ENCODE assay signal across 25 cellular contexts in the genomic region with DNA sequence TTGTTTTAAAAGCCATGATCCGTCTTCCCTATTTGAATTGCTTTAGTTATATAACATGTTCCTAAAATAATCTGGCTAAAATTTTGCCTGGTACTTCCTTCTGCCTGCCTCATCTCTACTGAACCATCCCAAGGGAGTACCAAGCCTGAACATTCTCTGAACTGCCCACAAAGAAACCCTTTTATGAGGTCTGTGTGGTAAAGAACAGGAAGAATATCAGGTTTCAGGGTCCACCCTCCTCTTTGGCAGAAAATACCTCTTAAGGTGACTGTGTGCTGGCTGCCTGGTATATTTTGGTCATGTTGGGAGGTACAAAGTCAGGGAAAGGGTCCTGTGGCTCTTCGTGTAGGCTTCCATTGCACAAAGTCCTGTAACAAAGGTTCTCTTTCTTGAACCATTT.
"Had no signal": no experiment of that assay in that cellular context is flagged by ENCODE, and none has a peak within 500 bp of the region (broad histone marks: within the 10 kb centered on the region; RNA-seq: fewer than 3 reads in every experiment).

No MANE protein-coding gene starts in this region.

- H3K4me1 ChIP-seq: colonic mucosa, gastrocnemius medialis, left ventricle myocardium inferior, tibial artery had no signal

- H3K36me3 Mint-ChIP-seq: activated naive CD8-positive, alpha-beta T cell; naive thymus-derived CD4-positive, alpha-beta T cell; stimulated activated effector memory CD8-positive, alpha-beta T cell treated with anti-CD3 and anti-CD28 coated beads, Interleukin-12 subunit alpha, Interleukin-12 subunit beta, amount 100 ng/mL, for 72 hours; WTC11 had no signal

- H3K4me3 Mint-ChIP-seq: activated naive CD8-positive, alpha-beta T cell; effector memory CD8-positive, alpha-beta T cell; naive thymus-derived CD4-positive, alpha-beta T cell; neural crest cell; stimulated activated effector memory CD8-positive, alpha-beta T cell treated with anti-CD3 and anti-CD28 coated beads, Interleukin-12 subunit alpha, Interleukin-12 subunit beta, amount 100 ng/mL, for 72 hours; stimulated activated naive CD8-positive, alpha-beta T cell treated with anti-CD3 and anti-CD28 coated beads, Interleukin-15, amount 100 ng/mL, for 72 hours; WTC11 had no signal

- H3K27ac Mint-ChIP-seq: activated naive CD8-positive, alpha-beta T cell; activated T-helper 2 cell treated with anti-CD3 and anti-CD28 coated beads, Interferon-gamma antibody, Interleukin-2, Interleukin-4, amounts not matched to agents 10 μg/mL and 5 μg/mL and 100 μg/mL, durations not matched to agents 14 hours and 24 hours and 36 hours; effector memory CD8-positive, alpha-beta T cell; naive thymus-derived CD4-positive, alpha-beta T cell; stimulated activated effector memory CD8-positive, alpha-beta T cell treated with anti-CD3 and anti-CD28 coated beads, Interleukin-12 subunit alpha, Interleukin-12 subunit beta, amount 100 ng/mL, for 72 hours; stimulated activated naive CD8-positive, alpha-beta T cell treated with anti-CD3 and anti-CD28 coated beads, Interleukin-15, amount 100 ng/mL, for 72 hours; WTC11 had no signal

- ATAC-seq: effector memory CD8-positive, alpha-beta T cell; gastrocnemius medialis; naive thymus-derived CD4-positive, alpha-beta T cell; sciatic nerve; stimulated activated effector memory CD8-positive, alpha-beta T cell treated with anti-CD3 and anti-CD28 coated beads, Interleukin-12 subunit alpha, Interleukin-12 subunit beta, amount 100 ng/mL, for 72 hours; stimulated activated naive CD8-positive, alpha-beta T cell treated with anti-CD3 and anti-CD28 coated beads, Interleukin-15, amount 100 ng/mL, for 72 hours; WTC11 had no signal

- H3K36me3 ChIP-seq: adrenal gland, colonic mucosa, esophagus squamous epithelium, gastrocnemius medialis, left ventricle myocardium inferior, tibial artery had no signal

- H3K4me3 ChIP-seq: adrenal gland, colonic mucosa, dorsolateral prefrontal cortex, esophagus squamous epithelium, gastrocnemius medialis, left ventricle myocardium inferior, tibial artery had no signal

- H3K9me3 Mint-ChIP-seq: activated T-helper 2 cell treated with anti-CD3 and anti-CD28 coated beads, Interferon-gamma antibody, Interleukin-2, Interleukin-4, amounts not matched to agents 10 μg/mL and 5 μg/mL and 100 μg/mL, durations not matched to agents 14 hours and 24 hours and 36 hours; neural crest cell; stimulated activated naive CD8-positive, alpha-beta T cell treated with anti-CD3 and anti-CD28 coated beads, Interleukin-15, amount 100 ng/mL, for 72 hours had no signal

- H3K27me3 ChIP-seq: adrenal gland, colonic mucosa, dorsolateral prefrontal cortex, esophagus squamous epithelium, gastrocnemius medialis, tibial artery had no signal

- H3K9me3 ChIP-seq: adrenal gland, colonic mucosa, esophagus squamous epithelium, gastrocnemius medialis, left ventricle myocardium inferior, tibial artery had no signal

- H3K27ac ChIP-seq: adrenal gland, colonic mucosa, esophagus squamous epithelium, gastrocnemius medialis, left ventricle myocardium inferior, tibial artery had no signal

- H3K27me3 Mint-ChIP-seq: effector memory CD8-positive, alpha-beta T cell; stimulated activated naive CD8-positive, alpha-beta T cell treated with anti-CD3 and anti-CD28 coated beads, Interleukin-15, amount 100 ng/mL, for 72 hours had no signal

- DNase-seq: activated naive CD4-positive, alpha-beta T cell; activated T-cell treated with anti-CD3 and anti-CD28 coated beads, Interleukin-2, amount 50 U/mL, for 1 hour; adrenal gland; central memory CD4-positive, alpha-beta T cell; colonic mucosa; dorsolateral prefrontal cortex; effector memory CD8-positive, alpha-beta T cell; esophagus squamous epithelium; gastrocnemius medialis; head of caudate nucleus; hypothalamus; left ventricle myocardium inferior; naive thymus-derived CD4-positive, alpha-beta T cell; occipital lobe; posterior cingulate gyrus; small intestine; stimulated activated CD4-positive, alpha-beta T cell treated with anti-CD3 and anti-CD28 coated beads, Interleukin-2, amount 100 ng/mL, for 24 hours; stimulated activated naive CD8-positive, alpha-beta T cell treated with anti-CD3 and anti-CD28 coated beads, Interleukin-15, amount 100 ng/mL, for 72 hours; tibial artery had no signal

- H3K4me1 Mint-ChIP-seq: naive thymus-derived CD4-positive, alpha-beta T cell; stimulated activated effector memory CD8-positive, alpha-beta T cell treated with anti-CD3 and anti-CD28 coated beads, Interleukin-12 subunit alpha, Interleukin-12 subunit beta, amount 100 ng/mL, for 72 hours; stimulated activated naive CD8-positive, alpha-beta T cell treated with anti-CD3 and anti-CD28 coated beads, Interleukin-15, amount 100 ng/mL, for 72 hours had no signal
